7 cellular contexts compared by ENCODE assay signal in the genomic region with DNA sequence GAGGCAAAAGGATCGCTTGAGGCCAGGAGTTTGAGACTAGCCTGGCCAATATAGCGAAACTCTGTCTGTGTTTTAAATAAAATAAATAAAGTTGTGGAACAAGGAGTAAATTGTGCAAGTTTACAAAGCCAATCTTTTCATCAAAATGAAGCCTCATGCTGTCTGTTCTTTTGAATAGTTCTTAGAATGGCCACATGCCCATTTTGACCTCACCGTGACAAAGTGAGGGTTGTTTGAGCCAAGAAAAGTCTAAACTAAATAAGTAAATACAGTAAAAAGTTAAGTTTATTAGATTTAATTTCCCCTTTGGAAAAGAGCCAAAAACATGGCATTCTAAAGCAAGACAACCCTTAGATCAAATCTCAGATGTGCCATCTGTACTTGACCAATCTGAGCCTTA.
"Had no signal": no experiment of that assay in that cellular context is flagged by ENCODE, and none has a peak within 500 bp of the region (broad histone marks: within the 10 kb centered on the region; RNA-seq: fewer than 3 reads in every experiment).

No MANE protein-coding gene starts in this region.

- H3K27ac ChIP-seq: GM23248, HL-60, KMS-11 had no signal

- ATAC-seq: HepG2 had no signal

- DNase-seq: GM23248, H9, HCEC 1CT, KBM-7 had no signal

- H3K4me3 ChIP-seq: GM23248 had no signal
